Comparison of ENCODE assay signal across 17 cellular contexts in genomic region chr1:33351281-33351660, GRCh38. TPM values are rescaled to one million over a fixed set of nuclear protein-coding genes. Genes with fewer than 3 reads are reported as not detected.
A peak's percentile ranks its signal among the peaks of the same experiment; 100 is the strongest.
DNase-seq lines count a peak whose midpoint lies in the region; ATAC-seq, FAIRE-seq and TF ChIP-seq lines count a peak whose summit lies in the region.
"Had no signal": no experiment of that assay in that cellular context is flagged by ENCODE, and none has a peak within 500 bp of the region (broad histone marks: within the 10 kb centered on the region; RNA-seq: fewer than 3 reads in every experiment).

No MANE protein-coding gene starts in this region.

- H3K36me3 ChIP-seq in HepG2 (replicated peaks in 1 of 2; ENCODE audit: control insufficient read depth in 1 of 2, insufficient read depth in 2 of 2, low read length in 2 of 2) (no peaks in the 10 kb centered on the region), right lobe of liver (no peaks in the 10 kb centered on the region), hepatocyte (replicated peaks; ENCODE audit: insufficient read depth, low read depth) (no peaks in the 10 kb centered on the region), neuronal stem cell (replicated peaks in 1 of 2; ENCODE audit: control insufficient read depth in 2 of 2, insufficient read depth in 2 of 2, low read length in 2 of 2) (peaks cover 0 to 38% of the 10 kb centered on the region in 2 donors)
- H3K36me3 ChIP-seq: BE2C, Peyer's patch had no signal

- no peak overlapping the region for H3K18ac ChIP-seq in neuronal stem cell (ENCODE audit: low read length)

- no peak overlapping the region for H2BK120ac ChIP-seq in neuronal stem cell (ENCODE audit: low read depth, low read length)

- H2AFZ ChIP-seq in HepG2 (ENCODE audit: low read length) (no peak overlapping the region), hepatocyte (no peak overlapping the region), neuronal stem cell (ENCODE audit: low read length) (no peak overlapping the region)

- H2BK5ac ChIP-seq in neuronal stem cell (ENCODE audit: low read length) = no peak overlapping the region

- H3K4ac ChIP-seq in neuronal stem cell (ENCODE audit: low read length) = no peak overlapping the region

- peaks cover 4% of the 10 kb centered on the region for H3K36me3 Mint-ChIP-seq in T-helper 17 cell (ENCODE audit: low read depth)
- H3K36me3 Mint-ChIP-seq in type B pancreatic cell = peaks cover 18% of the 10 kb centered on the region

- TF ChIP-seq EP300 in HepG2 (IDR thresholded peaks at IDR 0.05; ENCODE audit: low read depth in 2 of 2, low read length in 2 of 2) (no peak), HepG2 (CRISPR knock-in tag; IDR thresholded peaks at IDR 0.05; ENCODE audit: borderline replicate concordance) (no peak)

- intact Hi-C loops in HepG2 (cut with micrococcal nuclease; ENCODE audit: unreplicated experiment) = no loop called here
- intact Hi-C loops in right lobe of liver (cut with DNase I) = no loop called here

- H3K4me1 Mint-ChIP-seq in T-helper 17 cell (peaks cover 43% of the 10 kb centered on the region), type B pancreatic cell (ENCODE audit: unreplicated experiment) (peaks cover 60% of the 10 kb centered on the region)

- H2BK12ac ChIP-seq in neuronal stem cell (ENCODE audit: low read length) = no peak overlapping the region

- H3K79me2 ChIP-seq in HepG2 (ENCODE audit: insufficient read depth, low read length) (peaks cover 31% of the 10 kb centered on the region), hepatocyte (peaks cover 34% of the 10 kb centered on the region)

- H2BK15ac ChIP-seq in neuronal stem cell (ENCODE audit: low read length) = no peak overlapping the region

- POLR2A ChIA-PET in HepG2 (lab: Yijun Ruan, JAX) = interaction anchor here (3.2 kb wide), 1 partner anchor 11 kb away, joined by 29 read pairs; no protein-coding TSS in a partner anchor

- H3K14ac ChIP-seq in neuronal stem cell (ENCODE audit: low read length) = no peak overlapping the region

- TF ChIP-seq CTCF in HepG2 (CRISPR knock-in tag; IDR thresholded peaks at IDR 0.05) (no peak), right lobe of liver (IDR thresholded peaks at IDR 0.05) (no peak), hepatocyte (IDR thresholded peaks at IDR 0.05; ENCODE audit: poor library complexity) (no peak), type B pancreatic cell (conservative IDR thresholded peaks at IDR 0.05) (no peak)

- no peaks in the 10 kb centered on the region for H3K9me3 ChIP-seq in HepG2 (ENCODE audit: low read length)
- H3K9me3 ChIP-seq in right lobe of liver = no peaks in the 10 kb centered on the region
- H3K9me3 ChIP-seq in T-helper 17 cell (ENCODE audit: control insufficient read depth, low read length, poor library complexity, severe bottlenecking) = no peaks in the 10 kb centered on the region
- no peaks in the 10 kb centered on the region for H3K9me3 ChIP-seq in hepatocyte (ENCODE audit: low read depth)
- H3K9me3 ChIP-seq in neuronal stem cell (replicated peaks in 1 of 2; ENCODE audit: control insufficient read depth in 2 of 2, insufficient read depth in 1 of 2, low read depth in 1 of 2, low read length in 2 of 2) = no peaks in the 10 kb centered on the region
- H3K9me3 ChIP-seq: BE2C, Peyer's patch, suprapubic skin had no signal

- no peak for TF ChIP-seq RAD21 in HepG2 (CRISPR knock-in tag; IDR thresholded peaks at IDR 0.05)

- in situ Hi-C loops in HepG2 (cut with HindIII; ENCODE audit: extremely low pct_ligation_motif_present, low pct_unique_long_range_greater_than_20kb) = no loop called here

- H3K27me3 Mint-ChIP-seq in T-helper 17 cell = no peaks in the 10 kb centered on the region
- H3K27me3 Mint-ChIP-seq in type B pancreatic cell = no peaks in the 10 kb centered on the region

- TF ChIP-seq POLR2A in HepG2 (IDR thresholded peaks at IDR 0.05; ENCODE audit: insufficient read depth in 1 of 2, low read depth in 2 of 2, low read length in 2 of 2) (no peak), right lobe of liver (IDR thresholded peaks at IDR 0.05) (no peak)

- H4K91ac ChIP-seq in neuronal stem cell (ENCODE audit: low read depth, low read length, poor library complexity) = no peak overlapping the region

- H3K27ac Mint-ChIP-seq in T-helper 17 cell (peak overlapping the region; percentile 79), type B pancreatic cell (peak overlapping the region; percentile 89)

- WGBS in HepG2 (ENCODE audit: low lambda C conversion rate) = 96% methylated on average over 6 of the region's 6 CpGs
- 95% methylated on average over 6 of the region's 6 CpGs for WGBS in right lobe of liver (ENCODE audit: insufficient coverage, low coverage, low lambda C conversion rate, missing lambda C conversion rate)
- 87% methylated on average over 6 of the region's 6 CpGs for WGBS in hepatocyte (ENCODE audit: low lambda C conversion rate, missing lambda C conversion rate)
- no CpG with 5 or more reads among the region's 6 CpGs for WGBS in neuronal stem cell (ENCODE audit: extremely low coverage in 2 of 2, insufficient read length in 2 of 2, insufficient replicate concordance in 1 of 2), 2 donors

- CTCF ChIA-PET in HepG2 (lab: Yijun Ruan, JAX; ENCODE audit: low intra/inter-chr PET ratio, low total read pairs) = interaction anchor here (0.8 kb wide), 1 partner anchor 133 kb away, joined by 3 read pairs; no protein-coding TSS in a partner anchor

- H3K4me2 ChIP-seq in HepG2 (ENCODE audit: low read depth, low read length) = peak overlapping the region; percentile 97
- H3K4me2 ChIP-seq in hepatocyte = peak overlapping the region; percentile 97
- no peak overlapping the region for H3K4me2 ChIP-seq in neuronal stem cell (ENCODE audit: insufficient read depth, low read length, poor library complexity, severe bottlenecking)

- DNase-seq in HepG2 (ENCODE audit: low spot score) (no peak), right lobe of liver (no peak), T-helper 17 cell (no peak), hepatocyte (ENCODE audit: low spot score) (no peak), type B pancreatic cell (ENCODE audit: extremely low spot score, unreplicated experiment) (no peak), neuronal stem cell (ENCODE audit: low spot score) (no peak)
- DNase-seq: activated CD4-positive, alpha-beta T cell treated with anti-CD3 and anti-CD28 coated beads for 4 hours; activated naive CD4-positive, alpha-beta T cell; BE2C; KG1; mesendoderm; NCI-H1930; NCI-H524; Peyer's patch had no signal

- no peak overlapping the region for H3K23ac ChIP-seq in neuronal stem cell (ENCODE audit: low read depth, low read length, poor library complexity)

- H3K9ac ChIP-seq in HepG2 (ENCODE audit: insufficient read depth, low read depth, low read length) = no peak overlapping the region
- no peak overlapping the region for H3K9ac ChIP-seq in neuronal stem cell (ENCODE audit: low read depth, low read length, poor library complexity)

- H3K27ac ChIP-seq in HepG2 (ENCODE audit: extremely low read length, insufficient read depth, low read length) (no peak overlapping the region), right lobe of liver (no peak overlapping the region), hepatocyte (no peak overlapping the region), neuronal stem cell (replicated peaks; ENCODE audit: low read length) (no peak overlapping the region)

- H3K4me1 ChIP-seq in HepG2 (ENCODE audit: insufficient read depth, low read length) (peaks cover 55% of the 10 kb centered on the region), right lobe of liver (peaks cover 0 to 22% (median 0%) of the 10 kb centered on the region in 4 donors), hepatocyte (ENCODE audit: insufficient read depth) (peaks cover 26% of the 10 kb centered on the region), neuronal stem cell (ENCODE audit: control insufficient read depth in 2 of 2, insufficient read depth in 1 of 2, low read depth in 1 of 2, low read length in 2 of 2) (peaks cover 25 to 27% of the 10 kb centered on the region in 2 donors)
- H3K4me1 ChIP-seq: BE2C had no signal

- H4K8ac ChIP-seq in neuronal stem cell (ENCODE audit: low read depth, low read length) = no peak overlapping the region

- H3K79me1 ChIP-seq in neuronal stem cell (ENCODE audit: low read depth, low read length) = no peaks in the 10 kb centered on the region

- 0 out of 6 replicates have a peak overlapping the region, but pooled peaks of 1 of the 3 experiments have one; percentile 60 for H3K4me3 ChIP-seq in HepG2 (replicated peaks in 1 of 3; ENCODE audit: insufficient read depth in 1 of 3, low read depth in 2 of 3, low read length in 3 of 3)
- no peak overlapping the region for H3K4me3 ChIP-seq in right lobe of liver
- no peak overlapping the region for H3K4me3 ChIP-seq in hepatocyte
- H3K4me3 ChIP-seq in neuronal stem cell (ENCODE audit: low read length in 2 of 2) = no peak overlapping the region

- H3K27me3 ChIP-seq in HepG2 (ENCODE audit: control insufficient read depth in 1 of 2, insufficient read depth in 2 of 2, low read length in 2 of 2) (no peaks in the 10 kb centered on the region; a peak in 1 of 5 replicates), right lobe of liver (no peaks in the 10 kb centered on the region), hepatocyte (no peaks in the 10 kb centered on the region), neuronal stem cell (ENCODE audit: control insufficient read depth in 3 of 3, insufficient read depth in 3 of 3, low read depth in 1 of 3, low read length in 3 of 3) (no peaks in the 10 kb centered on the region)
- H3K27me3 ChIP-seq: BE2C, Peyer's patch, suprapubic skin had no signal

- no peaks in the 10 kb centered on the region for H3K9me2 ChIP-seq in hepatocyte (replicated peaks; ENCODE audit: insufficient read depth)

- no TSS peak for BruUV-seq in HepG2 (replicated peaks; lab: Mats Ljungman, UMichigan)

- FAIRE-seq in HepG2 (lab: Jason Lieb, UNC) = no peak

- H3K9me3 Mint-ChIP-seq in type B pancreatic cell = no peaks in the 10 kb centered on the region

- H2AK5ac ChIP-seq in neuronal stem cell (ENCODE audit: low read depth, low read length) = no peak overlapping the region

- ATAC-seq in HepG2 = no peak
- ATAC-seq in right lobe of liver = no peak
- no peak for ATAC-seq in T-helper 17 cell
- ATAC-seq in HG03159 (IDR thresholded peaks at IDR 0.05; ENCODE audit: unreplicated experiment) = no peak
- no peak for ATAC-seq in GM21390 (IDR thresholded peaks at IDR 0.05; ENCODE audit: unreplicated experiment)

- H3K4me3 Mint-ChIP-seq in T-helper 17 cell (no peak overlapping the region), type B pancreatic cell (peak overlapping the region; percentile 93)

- H4K20me1 ChIP-seq in HepG2 (ENCODE audit: insufficient read depth, low read length) (no peaks in the 10 kb centered on the region), hepatocyte (ENCODE audit: insufficient read depth, poor library complexity, severe bottlenecking) (peaks cover 20% of the 10 kb centered on the region)

RNA-seq across cellular contexts. Expression of gene A3GALT2, which starts 30.4 kb away (rescaled TPM):
- total RNA-seq in HepG2 (2016; rRNA removed; fragmentation: Illumina TruSeq; extraction: Trizol) = not detected in 2 replicates
- not detected in 2 replicates for total RNA-seq in HepG2 (2016; cell fraction: cytosol; rRNA removed; fragmentation: Illumina TruSeq; extraction: Trizol; ENCODE audit: low read depth)
- total RNA-seq in HepG2 (2016; cell fraction: insoluble cytoplasmic fraction; rRNA removed; fragmentation: Illumina TruSeq; extraction: Trizol) = not detected in 2 replicates
- total RNA-seq in HepG2 (2016; cell fraction: membrane; rRNA removed; fragmentation: Illumina TruSeq; extraction: Trizol) = not detected in 2 replicates
- not detected in 2 replicates for total RNA-seq in HepG2 (2016; cell fraction: nucleus; rRNA removed; fragmentation: Illumina TruSeq; extraction: Trizol)
- polyA plus RNA-seq in HepG2 (2011; rRNA removed) = not detected in 2 replicates
- not detected in 2 replicates for polyA plus RNA-seq in HepG2 (2011; cell fraction: cytosol; rRNA removed)
- not detected in 2 replicates for polyA plus RNA-seq in HepG2 (2011; cell fraction: nucleus; rRNA removed)
- polyA plus RNA-seq in HepG2 (2012) = not detected in 2 replicates
- polyA plus RNA-seq in HepG2 (2016; cell fraction: cytosol; fragmentation: Illumina TruSeq; extraction: Trizol; ENCODE audit: low read depth) = not detected in 2 replicates
- polyA plus RNA-seq in HepG2 (2016; cell fraction: insoluble cytoplasmic fraction; fragmentation: Illumina TruSeq; extraction: Trizol; ENCODE audit: low read depth) = not detected in 2 replicates
- not detected in 2 replicates for polyA plus RNA-seq in HepG2 (2016; cell fraction: membrane; fragmentation: Illumina TruSeq; extraction: Trizol; ENCODE audit: low read depth)
- not detected in 2 replicates for polyA plus RNA-seq in HepG2 (2016; cell fraction: nucleus; fragmentation: Illumina TruSeq; extraction: Trizol; ENCODE audit: insufficient read depth, low read depth)
- polyA minus RNA-seq in HepG2 (2011; rRNA and poly(A)+ RNA removed; ENCODE audit: low replicate concordance) = not detected in 2 replicates
- polyA minus RNA-seq in HepG2 (2011; cell fraction: cytosol; rRNA and poly(A)+ RNA removed) = not detected in 2 replicates
- polyA minus RNA-seq in HepG2 (2011; cell fraction: nucleus; rRNA and poly(A)+ RNA removed) = not detected in 2 replicates
- not detected for total RNA-seq in right lobe of liver
- total RNA-seq in T-helper 17 cell = under 1 TPM in 1 of 2 donors, not detected in 1; 0.37 TPM
- not detected in 2 replicates for total RNA-seq in hepatocyte
- polyA plus RNA-seq in hepatocyte = not detected in 2 replicates
- total RNA-seq in type B pancreatic cell (ENCODE audit: low replicate concordance) = 0.29 TPM in 1 of 2 replicates, not detected in the other
- polyA plus RNA-seq in neuronal stem cell (2013, experiment 1 of 2) = not detected
- polyA plus RNA-seq in neuronal stem cell (2013, experiment 2 of 2) = not detected
- total RNA-seq: Peyer's patch, suprapubic skin had no signal
